In the genomic region with DNA sequence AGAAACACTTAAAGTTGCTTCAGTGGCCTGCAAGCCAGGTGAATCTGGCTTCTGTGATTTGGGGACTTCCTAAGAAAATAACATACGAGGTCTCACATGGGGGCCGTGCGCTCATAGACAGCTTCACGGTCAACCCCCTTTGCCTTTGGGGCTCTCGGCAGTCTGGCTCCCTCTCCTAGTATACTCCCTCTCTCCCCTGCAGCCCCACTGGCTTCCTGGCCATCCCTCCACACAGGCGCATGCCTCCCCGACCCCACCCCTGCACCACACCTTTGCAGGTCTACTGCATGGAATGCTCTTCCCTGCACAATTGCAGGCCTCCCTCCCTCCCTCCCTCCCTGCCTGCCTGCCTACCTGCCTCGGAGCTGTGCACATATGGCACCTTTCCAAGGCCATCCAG, we compare ENCODE assay signal across 21 cellular contexts.
DNase-seq lines count a peak whose midpoint lies in the region; ATAC-seq, FAIRE-seq and TF ChIP-seq lines count a peak whose summit lies in the region.
"Had no signal": no experiment of that assay in that cellular context is flagged by ENCODE, and none has a peak within 500 bp of the region (broad histone marks: within the 10 kb centered on the region; RNA-seq: fewer than 3 reads in every experiment).

No MANE protein-coding gene starts in this region.

- CTCF ChIA-PET in H1 (lab: Charles Lee; ENCODE audit: partially characterized antibody): interaction anchor here (1.0 kb wide), 1 partner anchor 88 kb away, joined by 3 read pairs; no protein-coding TSS in a partner anchor

- H2BK15ac ChIP-seq in H9 (ENCODE audit: low read depth, low read length) (no peak overlapping the region), H1 (ENCODE audit: low read length) (no peak overlapping the region; the same call in 1 of the 2 replicates), mesendoderm (replicated peaks; ENCODE audit: low read depth) (no peak overlapping the region)

- no peak for FAIRE-seq in H1 (lab: Jason Lieb, UNC)
- FAIRE-seq: A204.1, GM12891, HTR-8/SVneo, RCC 7860 had no signal

- peaks cover 50% of the 10 kb centered on the region for H3K27me3 ChIP-seq in BLaER1
- H3K27me3 ChIP-seq in H9 (ENCODE audit: insufficient read depth, low read length): no peaks in the 10 kb centered on the region
- peaks cover 0 to 3% (median 0%) of the 10 kb centered on the region in 4 experiments; a peak in 2 of 7 replicates for H3K27me3 ChIP-seq in H1 (replicated peaks in 1 of 4; ENCODE audit: control insufficient read depth in 3 of 4, extremely low read depth in 1 of 4, insufficient read depth in 3 of 4, low read length in 3 of 4)
- no peaks in the 10 kb centered on the region for H3K27me3 ChIP-seq in mesendoderm (ENCODE audit: insufficient read depth, low read length, poor library complexity)

- H2AFZ ChIP-seq in H9 (ENCODE audit: low read length) (no peak overlapping the region), H1 (ENCODE audit: low read length) (no peak overlapping the region)

- no peak overlapping the region for H4K5ac ChIP-seq in H9 (ENCODE audit: insufficient read length, low read depth, low read length)
- no peak overlapping the region for H4K5ac ChIP-seq in H1 (ENCODE audit: insufficient read length, low read depth, low read length)
- H4K5ac ChIP-seq in mesendoderm (ENCODE audit: low read length): no peak overlapping the region

- H3K18ac ChIP-seq in H9 (ENCODE audit: insufficient read length, low read depth, low read length) (no peak overlapping the region), H1 (ENCODE audit: extremely low read depth, low read length) (no peak overlapping the region; the same call in 1 of the 2 replicates), mesendoderm (ENCODE audit: low read length) (no peak overlapping the region)

- H3K23ac ChIP-seq in H9 (ENCODE audit: insufficient read length, low read depth, low read length): no peak overlapping the region
- no peak overlapping the region for H3K23ac ChIP-seq in H1 (ENCODE audit: insufficient read length)
- no peak overlapping the region for H3K23ac ChIP-seq in mesendoderm (ENCODE audit: low read length)

- H3K4ac ChIP-seq in H9 (ENCODE audit: low read depth, low read length): no peak overlapping the region
- no peak overlapping the region for H3K4ac ChIP-seq in H1 (replicated peaks; ENCODE audit: insufficient read length, low read depth, low read length)
- no peak overlapping the region for H3K4ac ChIP-seq in mesendoderm (ENCODE audit: low read depth, low read length)

- H3K79me2 ChIP-seq in H9 (ENCODE audit: insufficient read depth, low read length): no peaks in the 10 kb centered on the region
- no peaks in the 10 kb centered on the region for H3K79me2 ChIP-seq in H1 (ENCODE audit: control insufficient read depth in 1 of 2, insufficient read depth in 2 of 2, low read length in 2 of 2)
- H3K79me2 ChIP-seq in mesendoderm (ENCODE audit: control insufficient read depth, insufficient read depth, low read length): no peaks in the 10 kb centered on the region

- ATAC-seq in omental fat pad (ENCODE audit: low FRiP score): no peak

- H3K23me2 ChIP-seq in H9 (ENCODE audit: insufficient read length, low read depth, low read length, poor library complexity, severe bottlenecking) (no peaks in the 10 kb centered on the region), H1 (ENCODE audit: low read depth, low read length) (peaks cover 4% of the 10 kb centered on the region; the same call in 1 of the 2 replicates)

- TF ChIP-seq EP300 in H1 (IDR thresholded peaks at IDR 0.05; ENCODE audit: borderline replicate concordance in 1 of 2, low read depth in 2 of 2, low read length in 2 of 2): no peak

- H3K9me3 Mint-ChIP-seq in H9: no peaks in the 10 kb centered on the region; a peak in 1 of 5 replicates
- H3K9me3 Mint-ChIP-seq: IgD-negative memory B cell had no signal

- H2AK5ac ChIP-seq in H9 (ENCODE audit: insufficient read length, low read length): no peak overlapping the region
- no peak overlapping the region for H2AK5ac ChIP-seq in H1 (ENCODE audit: low read depth, low read length)
- H2AK5ac ChIP-seq in mesendoderm (ENCODE audit: low read length): no peak overlapping the region

- H3K4me3 Mint-ChIP-seq in H9: peak overlapping the region in 1 of 2 experiments; percentile 73; a peak in 4 of 5 replicates
- H3K4me3 Mint-ChIP-seq: B cell; CD4-positive, CD25-positive, alpha-beta regulatory T cell had no signal

- no peaks in the 10 kb centered on the region for H3K36me3 ChIP-seq in BLaER1
- no peaks in the 10 kb centered on the region for H3K36me3 ChIP-seq in H1 (ENCODE audit: control insufficient read depth in 2 of 4, insufficient read depth in 4 of 4, low read length in 3 of 4)
- H3K36me3 ChIP-seq in mesendoderm (ENCODE audit: control insufficient read depth, insufficient read depth, low read length): no peaks in the 10 kb centered on the region
- H3K36me3 ChIP-seq: SJCRH30 had no signal

- H4K91ac ChIP-seq in H9 (ENCODE audit: insufficient read length, low read depth, low read length): no peak overlapping the region
- H4K91ac ChIP-seq in H1 (replicated peaks; ENCODE audit: insufficient read length, low read length): peak overlapping the region; percentile 96

- DNase-seq in H9 (peak; percentile 69), H1 (ENCODE audit: low read depth in 1 of 2, low spot score in 2 of 2) (no peak), mesendoderm (peak; percentile 48), NCI-H524 (lab: John Stamatoyannopoulos, UW) (no peak), omental fat pad (ENCODE audit: low spot score) (no peak), NCI-H2227 treated with DMSO at 0.1 percent for 48 hours (lab: John Stamatoyannopoulos, UW) (no peak), NCI-H748 treated with DMSO at 0.1 percent for 48 hours (lab: John Stamatoyannopoulos, UW) (no peak)
- DNase-seq: CD4-positive, CD25-positive, alpha-beta regulatory T cell; COR-L47; DMS 273 treated with DMSO at 0.1 percent for 48 hours; DMS79 treated with DMSO at 0.1 percent for 48 hours; NCI-H1105; NCI-H2029 treated with DMSO at 0.1 percent for 48 hours; SJCRH30 had no signal

- H3K9me3 ChIP-seq in BLaER1 (no peaks in the 10 kb centered on the region), H9 (ENCODE audit: control insufficient read depth, low read depth, low read length) (no peaks in the 10 kb centered on the region), H1 (ENCODE audit: insufficient read depth in 2 of 2, low read depth in 1 of 2, low read length in 1 of 2) (no peaks in the 10 kb centered on the region)
- H3K9me3 ChIP-seq: SJCRH30 had no signal

- no peak for TF ChIP-seq CTCF in H9 (conservative IDR thresholded peaks at IDR 0.05)
- no peak for TF ChIP-seq CTCF in H1 (IDR thresholded peaks at IDR 0.05; ENCODE audit: control extremely low read depth in 1 of 3, insufficient read depth in 1 of 3, low read depth in 1 of 3, low read length in 3 of 3)
- no peak for TF ChIP-seq CTCF in omental fat pad (IDR thresholded peaks at IDR 0.05)

- no peak overlapping the region for H3K14ac ChIP-seq in H9 (ENCODE audit: insufficient read depth, low read length)
- H3K14ac ChIP-seq in H1 (ENCODE audit: insufficient read length): no peak overlapping the region

- H3K79me1 ChIP-seq in H9 (ENCODE audit: insufficient read depth, low read depth, low read length, poor library complexity, severe bottlenecking) (no peaks in the 10 kb centered on the region), H1 (ENCODE audit: low read depth, low read length) (no peaks in the 10 kb centered on the region), mesendoderm (ENCODE audit: low read length) (no peaks in the 10 kb centered on the region)

- POLR2A ChIA-PET in H1 (lab: Charles Lee; ENCODE audit: partially characterized antibody): interaction anchor here (1.5 to 1.8 kb wide), 2 partner anchors 12 to 40 kb away, joined by 3 to 4 read pairs; no protein-coding TSS in a partner anchor

- no peak overlapping the region for H3K9ac ChIP-seq in BLaER1
- no peak overlapping the region for H3K9ac ChIP-seq in H9 (ENCODE audit: extremely low read depth, insufficient read length, low read length)
- no peak overlapping the region for H3K9ac ChIP-seq in H1 (replicated peaks in 1 of 4; ENCODE audit: extremely low read depth in 1 of 4, low read depth in 3 of 4, low read length in 3 of 4)
- no peak overlapping the region for H3K9ac ChIP-seq in mesendoderm (ENCODE audit: low read length)

- H3K27me3 Mint-ChIP-seq in H9 (ENCODE audit: low read depth): peaks cover 25% of the 10 kb centered on the region

- H2BK12ac ChIP-seq in H9 (ENCODE audit: insufficient read length, low read depth, low read length) (no peak overlapping the region), H1 (ENCODE audit: low read depth, low read length) (no peak overlapping the region)

- TF ChIP-seq RAD21 in H1 (IDR thresholded peaks at IDR 0.05 in 1 of 2, conservative IDR thresholded peaks at IDR 0.05 in 1 of 2; ENCODE audit: low read depth in 2 of 2, low read length in 2 of 2): no peak

- no peak for TF ChIP-seq POLR2A in H1 (IDR thresholded peaks at IDR 0.05; ENCODE audit: control extremely low read depth in 1 of 2, low read depth in 2 of 2, low read length in 2 of 2)

- H3K27ac Mint-ChIP-seq in H9: no peak overlapping the region; a peak in 1 of 7 replicates
- H3K27ac Mint-ChIP-seq: B cell had no signal

- H3K4me1 Mint-ChIP-seq in H9: peaks cover 16 to 39% of the 10 kb centered on the region in 2 experiments
- H3K4me1 Mint-ChIP-seq: B cell had no signal

- H3K4me3 ChIP-seq in BLaER1 (no peak overlapping the region), H1 (ENCODE audit: extremely low read depth in 1 of 4, insufficient read depth in 2 of 4, low read depth in 3 of 4, low read length in 4 of 4) (no peak overlapping the region; a peak in 2 of 8 replicates), mesendoderm (ENCODE audit: low read length) (no peak overlapping the region)
- H3K4me3 ChIP-seq: SJCRH30 had no signal

- no peak overlapping the region for H2BK5ac ChIP-seq in H9 (ENCODE audit: insufficient read length, low read length)
- H2BK5ac ChIP-seq in H1 (ENCODE audit: low read depth, low read length): 0 out of 2 replicates have a peak overlapping the region, but pooled peaks have one; percentile 16
- no peak overlapping the region for H2BK5ac ChIP-seq in mesendoderm (ENCODE audit: low read length)

- H4K20me1 ChIP-seq in BLaER1: no peaks in the 10 kb centered on the region
- H4K20me1 ChIP-seq in H9 (ENCODE audit: control insufficient read depth, insufficient read depth, insufficient read length): no peaks in the 10 kb centered on the region
- no peaks in the 10 kb centered on the region for H4K20me1 ChIP-seq in H1 (replicated peaks in 1 of 2; ENCODE audit: control insufficient read depth in 1 of 2, insufficient read depth in 2 of 2, low read length in 2 of 2)

- no peak overlapping the region for H3T11ph ChIP-seq in H9 (ENCODE audit: low read length)

- H3K4me1 ChIP-seq in BLaER1 (peaks cover 83% of the 10 kb centered on the region), H9 (ENCODE audit: insufficient read depth, low read length) (no peaks in the 10 kb centered on the region), H1 (replicated peaks in 1 of 4; ENCODE audit: control insufficient read depth in 3 of 4, insufficient read depth in 4 of 4, low read length in 3 of 4) (peaks cover 0 to 25% (median 11%) of the 10 kb centered on the region in 4 experiments; a peak in 6 of 7 replicates), mesendoderm (ENCODE audit: control insufficient read depth, low read depth, low read length) (peaks cover 2% of the 10 kb centered on the region)
- H3K4me1 ChIP-seq: SJCRH30 had no signal

- no peaks in the 10 kb centered on the region for H3K36me3 Mint-ChIP-seq in H9 (ENCODE audit: insufficient read depth in 1 of 3, low read depth in 3 of 3)
- H3K36me3 Mint-ChIP-seq: CD4-positive, CD25-positive, alpha-beta regulatory T cell; IgD-negative memory B cell had no signal

- H2BK20ac ChIP-seq in H9 (ENCODE audit: low read depth, low read length, poor library complexity, severe bottlenecking): no peak overlapping the region
- H2BK20ac ChIP-seq in H1 (ENCODE audit: low read length): no peak overlapping the region

- H3K4me2 ChIP-seq in BLaER1: peak overlapping the region; percentile 74
- peak overlapping the region; percentile 26 for H3K4me2 ChIP-seq in H9 (ENCODE audit: insufficient read depth, insufficient read length, low read length)
- H3K4me2 ChIP-seq in H1 (ENCODE audit: insufficient read depth in 1 of 2, low read depth in 2 of 2, low read length in 2 of 2): peak overlapping the region; percentile 13 to 52; a peak in 1 of 4 replicates
- H3K4me2 ChIP-seq in mesendoderm (ENCODE audit: low read length): peak overlapping the region; percentile 36

- H3K27ac ChIP-seq in BLaER1: no peak overlapping the region
- H3K27ac ChIP-seq in H9 (ENCODE audit: insufficient read length, low read depth, low read length): no peak overlapping the region
- no peak overlapping the region for H3K27ac ChIP-seq in H1 (ENCODE audit: low read depth, low read length)
- no peak overlapping the region for H3K27ac ChIP-seq in mesendoderm (ENCODE audit: low read depth, low read length)
- H3K27ac ChIP-seq: SJCRH30 had no signal

- H2BK120ac ChIP-seq in H9 (ENCODE audit: low read depth, low read length, poor library complexity, severe bottlenecking): no peak overlapping the region
- no peak overlapping the region for H2BK120ac ChIP-seq in H1 (replicated peaks; ENCODE audit: low read depth, low read length)
- no peak overlapping the region for H2BK120ac ChIP-seq in mesendoderm (ENCODE audit: low read depth, low read length)

- H3K56ac ChIP-seq in H9 (ENCODE audit: insufficient read length, low read depth, low read length): no peak overlapping the region
- H3K56ac ChIP-seq in H1 (replicated peaks; ENCODE audit: insufficient read length, low read depth, low read length): no peak overlapping the region
- H3K56ac ChIP-seq in mesendoderm (ENCODE audit: low read length): no peak overlapping the region

- WGBS in H9 (ENCODE audit: extremely low coverage, insufficient read length, low lambda C conversion rate): no CpG with 5 or more reads among the region's 8 CpGs
- 69% methylated on average over 7 of the region's 8 CpGs; no CpG with 5 or more reads in 1 of the 2 experiments for WGBS in H1 (ENCODE audit: extremely low coverage in 1 of 2, insufficient coverage in 1 of 2, insufficient read length in 1 of 2, insufficient replicate concordance in 2 of 2, low coverage in 1 of 2, low lambda C conversion rate in 2 of 2, missing lambda C conversion rate in 1 of 2), 2 experiments
- WGBS in mesendoderm (ENCODE audit: extremely low coverage, insufficient coverage, low lambda C conversion rate): no CpG with 5 or more reads among the region's 8 CpGs

- H4K8ac ChIP-seq in H9 (replicated peaks; ENCODE audit: insufficient read length, low read depth, low read length): no peak overlapping the region
- H4K8ac ChIP-seq in H1 (ENCODE audit: extremely low read depth, insufficient read depth, low read length): no peak overlapping the region; the same call in 1 of the 2 replicates
- H4K8ac ChIP-seq in mesendoderm (ENCODE audit: low read depth, low read length): no peak overlapping the region

Comparison
In these comparisons a context has a peak if more than half of its experiments do, and no peak if none do; other contexts are left out.
1. DNase-seq: peak in H9 (single experiment) and mesendoderm (single experiment); none in H1 (0 of 2), NCI-H524 (0 of 2), omental fat pad (single experiment), NCI-H2227 treated with DMSO at 0.1 percent for 48 hours (single experiment) and NCI-H748 treated with DMSO at 0.1 percent for 48 hours (single experiment).
2. Peak in every context shown above with its lines, with median percentiles within 50 percentile points of each other: H3K4me2 ChIP-seq.